Comparison of ENCODE assay signal across 1 cellular context in genomic region chr7:901388-902154, GRCh38.
TF ChIP-seq lines count a peak whose summit lies in the region.

No MANE protein-coding gene starts in this region.

TF ChIP-seq in H1, 55 proteins besides CTCF, POLR2A, EP300 and RAD21 (continued from another document):
- no peak for TF ChIP-seq POU5F1 (IDR thresholded peaks at IDR 0.05; ENCODE audit: low read depth, low read length)
- 0 out of 2 replicates have a peak, but pooled peaks have one; percentile 23 for TF ChIP-seq SP4 (IDR thresholded peaks at IDR 0.05; ENCODE audit: low read length)
- TF ChIP-seq TCF12 (IDR thresholded peaks at IDR 0.05; ENCODE audit: low read depth, low read length): no peak
- TF ChIP-seq CTBP2 (IDR thresholded peaks at IDR 0.05; ENCODE audit: borderline replicate concordance, insufficient read depth, insufficient read length, low read length): no peak
- TF ChIP-seq, protein P1, sequence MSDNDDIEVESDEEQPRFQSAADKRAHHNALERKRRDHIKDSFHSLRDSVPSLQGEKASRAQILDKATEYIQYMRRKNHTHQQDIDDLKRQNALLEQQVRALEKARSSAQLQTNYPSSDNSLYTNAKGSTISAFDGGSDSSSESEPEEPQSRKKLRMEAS (IDR thresholded peaks at IDR 0.05): no peak
- TF ChIP-seq BCL11A (IDR thresholded peaks at IDR 0.05; ENCODE audit: low read depth in 2 of 2, low read length in 2 of 2): no peak
